Comparison of ENCODE assay signal across 19 cellular contexts in genomic region chr1:214472362-214472761, GRCh38.
DNase-seq lines count a peak whose midpoint lies in the region; ATAC-seq, FAIRE-seq and TF ChIP-seq lines count a peak whose summit lies in the region.
"Had no signal": no experiment of that assay in that cellular context is flagged by ENCODE, and none has a peak within 500 bp of the region (broad histone marks: within the 10 kb centered on the region; RNA-seq: fewer than 3 reads in every experiment).

No MANE protein-coding gene starts in this region.

- H3K27me3 Mint-ChIP-seq in activated CD4-positive, alpha-beta T cell treated with anti-CD3 and anti-CD28 coated beads, Interleukin-2, amount 10 ng/mL, durations not matched to agents 24 days and 14 days, result peaks cover 9% of the 10 kb centered on the region
- H3K27me3 Mint-ChIP-seq in astrocyte (ENCODE audit: low read depth, unreplicated experiment) (no peaks in the 10 kb centered on the region), type B pancreatic cell (no peaks in the 10 kb centered on the region)

- no peak overlapping the region for H3K9ac ChIP-seq in astrocyte (ENCODE audit: low read length)

- H3K4me3 Mint-ChIP-seq in activated CD4-positive, alpha-beta T cell treated with anti-CD3 and anti-CD28 coated beads, Interleukin-2, amount 10 ng/mL, durations not matched to agents 24 days and 14 days, result no peak overlapping the region
- peak overlapping the region; percentile 9 for H3K4me3 Mint-ChIP-seq in astrocyte (ENCODE audit: unreplicated experiment)
- H3K4me3 Mint-ChIP-seq in type B pancreatic cell, result peak overlapping the region; percentile 73
- H3K4me3 Mint-ChIP-seq: activated B cell treated with CpG ODN at 0.5 μM for 24 hours; activated CD8-positive, alpha-beta memory T cell treated with anti-CD3 and anti-CD28 coated beads, Interleukin-2, amount 10 ng/mL, durations not matched to agents 7 days and 5 days; CD4-positive, alpha-beta T cell; IgD-negative memory B cell; stimulated activated memory B cell treated with anti-CD40 and anti-IgM and Interleukin-4, amounts not matched to agents 10 μg/mL and 1 μg/mL and 100 μg/mL, for 72 hours had no signal

- TF ChIP-seq POLR2A in upper lobe of left lung (IDR thresholded peaks at IDR 0.05), result no peak

- no peaks in the 10 kb centered on the region for H3K36me3 ChIP-seq in astrocyte (ENCODE audit: insufficient read depth, low read length)
- no peaks in the 10 kb centered on the region for H3K36me3 ChIP-seq in upper lobe of left lung

- H3K9me3 Mint-ChIP-seq in activated CD4-positive, alpha-beta T cell treated with anti-CD3 and anti-CD28 coated beads, Interleukin-2, amount 10 ng/mL, durations not matched to agents 24 days and 14 days, result peaks cover 3% of the 10 kb centered on the region
- no peaks in the 10 kb centered on the region for H3K9me3 Mint-ChIP-seq in astrocyte (ENCODE audit: unreplicated experiment)
- peaks cover 5% of the 10 kb centered on the region for H3K9me3 Mint-ChIP-seq in type B pancreatic cell
- H3K9me3 Mint-ChIP-seq: activated B cell treated with CpG ODN at 0.5 μM for 24 hours; CD4-positive, alpha-beta T cell; IgD-negative memory B cell; stimulated activated memory B cell treated with anti-CD40 and anti-IgM and Interleukin-4, amounts not matched to agents 10 μg/mL and 1 μg/mL and 100 μg/mL, for 72 hours had no signal

- no peak for DNase-seq in activated CD4-positive, alpha-beta T cell treated with anti-CD3 and anti-CD28 coated beads, Interleukin-2, amount 10 ng/mL, durations not matched to agents 24 days and 14 days
- no peak for DNase-seq in activated CD4-positive, alpha-beta T cell treated with anti-CD3 and anti-CD28 coated beads, Interleukin-2, amount 50 U/mL, for 1 hour
- DNase-seq in astrocyte (ENCODE audit: low read depth), result peak; percentile 44
- peak; percentile 80 for DNase-seq in iris pigment epithelial cell (ENCODE audit: low read depth)
- no peak for DNase-seq in type B pancreatic cell (ENCODE audit: extremely low spot score, unreplicated experiment)
- DNase-seq in CD1c-positive myeloid dendritic cell (ENCODE audit: extremely low spot score), result no peak
- DNase-seq in GOT3 (lab: John Stamatoyannopoulos, UW), result no peak
- DNase-seq in upper lobe of left lung, result no peak
- DNase-seq: activated B cell treated with CpG ODN at 0.5 μM for 24 hours; activated CD8-positive, alpha-beta memory T cell treated with anti-CD3 and anti-CD28 coated beads, Interleukin-2, amount 10 ng/mL, durations not matched to agents 7 days and 5 days; activated gamma-delta T cell treated with Interleukin-2 at 50 U/mL for 16 hours; CD4-positive, alpha-beta T cell; left ventricle myocardium superior; NCI-H1048; NCI-H2081 treated with DMSO at 0.1 percent for 48 hours; PC-3; posterior cingulate gyrus had no signal

- H3K4me2 ChIP-seq in astrocyte (ENCODE audit: low read length), result peak overlapping the region; percentile 23

- H3K4me1 ChIP-seq in astrocyte (ENCODE audit: insufficient read depth, low read length), result peaks cover 49% of the 10 kb centered on the region
- peaks cover 0 to 16% (median 10%) of the 10 kb centered on the region in 4 donors for H3K4me1 ChIP-seq in upper lobe of left lung

- H3K4me1 Mint-ChIP-seq in activated CD4-positive, alpha-beta T cell treated with anti-CD3 and anti-CD28 coated beads, Interleukin-2, amount 10 ng/mL, durations not matched to agents 24 days and 14 days, result peaks cover 24% of the 10 kb centered on the region
- H3K4me1 Mint-ChIP-seq in astrocyte (ENCODE audit: low read depth, unreplicated experiment), result peaks cover 75% of the 10 kb centered on the region
- H3K4me1 Mint-ChIP-seq in type B pancreatic cell (ENCODE audit: unreplicated experiment), result peaks cover 36% of the 10 kb centered on the region
- H3K4me1 Mint-ChIP-seq: activated B cell treated with CpG ODN at 0.5 μM for 24 hours; activated CD8-positive, alpha-beta memory T cell treated with anti-CD3 and anti-CD28 coated beads, Interleukin-2, amount 10 ng/mL, durations not matched to agents 7 days and 5 days; IgD-negative memory B cell; stimulated activated memory B cell treated with anti-CD40 and anti-IgM and Interleukin-4, amounts not matched to agents 10 μg/mL and 1 μg/mL and 100 μg/mL, for 72 hours had no signal

- peaks cover 53% of the 10 kb centered on the region for H4K20me1 ChIP-seq in astrocyte (ENCODE audit: insufficient read depth, low read length)

- no peak for ATAC-seq in upper lobe of left lung (ENCODE audit: low FRiP score in 2 of 2)
- ATAC-seq: activated CD8-positive, alpha-beta memory T cell treated with anti-CD3 and anti-CD28 coated beads, Interleukin-2, amount 10 ng/mL, durations not matched to agents 7 days and 5 days; left ventricle myocardium superior; PC-3; stimulated activated memory B cell treated with anti-CD40 and anti-IgM and Interleukin-4, amounts not matched to agents 10 μg/mL and 1 μg/mL and 100 μg/mL, for 72 hours had no signal

- FAIRE-seq in astrocyte (lab: Jason Lieb, UNC), result peak; percentile 64

- H3K9me3 ChIP-seq in astrocyte (ENCODE audit: insufficient read depth, low read depth, low read length), result no peaks in the 10 kb centered on the region
- no peaks in the 10 kb centered on the region for H3K9me3 ChIP-seq in upper lobe of left lung

- no peak overlapping the region for H3K4me3 ChIP-seq in astrocyte (ENCODE audit: insufficient read depth, low read depth, low read length)
- no peak overlapping the region for H3K4me3 ChIP-seq in upper lobe of left lung

- H3K27me3 ChIP-seq in astrocyte (ENCODE audit: insufficient read depth, low read length), result no peaks in the 10 kb centered on the region
- H3K27me3 ChIP-seq in upper lobe of left lung, result no peaks in the 10 kb centered on the region

- TF ChIP-seq EP300 in upper lobe of left lung (IDR thresholded peaks at IDR 0.05), result no peak

- H3K27ac ChIP-seq in astrocyte (ENCODE audit: low read depth, low read length), result peak overlapping the region; percentile 39
- no peak overlapping the region for H3K27ac ChIP-seq in upper lobe of left lung

- H2AFZ ChIP-seq in astrocyte (ENCODE audit: low read depth, low read length), result no peak overlapping the region

- H3K27ac Mint-ChIP-seq in activated CD4-positive, alpha-beta T cell treated with anti-CD3 and anti-CD28 coated beads, Interleukin-2, amount 10 ng/mL, durations not matched to agents 24 days and 14 days, result peak overlapping the region; percentile 21
- peak overlapping the region; percentile 100 for H3K27ac Mint-ChIP-seq in astrocyte (ENCODE audit: unreplicated experiment)
- H3K27ac Mint-ChIP-seq in type B pancreatic cell, result peak overlapping the region; percentile 88
- H3K27ac Mint-ChIP-seq: activated B cell treated with CpG ODN at 0.5 μM for 24 hours; activated CD8-positive, alpha-beta memory T cell treated with anti-CD3 and anti-CD28 coated beads, Interleukin-2, amount 10 ng/mL, durations not matched to agents 7 days and 5 days; CD4-positive, alpha-beta T cell; IgD-negative memory B cell; stimulated activated memory B cell treated with anti-CD40 and anti-IgM and Interleukin-4, amounts not matched to agents 10 μg/mL and 1 μg/mL and 100 μg/mL, for 72 hours had no signal

- no peak for TF ChIP-seq CTCF in astrocyte (IDR thresholded peaks at IDR 0.05; ENCODE audit: insufficient read depth, low read depth, low read length)
- no peak for TF ChIP-seq CTCF in type B pancreatic cell (conservative IDR thresholded peaks at IDR 0.05)
- TF ChIP-seq CTCF in upper lobe of left lung (IDR thresholded peaks at IDR 0.05), result no peak

- intact Hi-C loops in activated CD4-positive, alpha-beta T cell treated with anti-CD3 and anti-CD28 coated beads, Interleukin-2, amount 10 ng/mL, durations not matched to agents 24 days and 14 days (cut with micrococcal nuclease), result no loop called here

- H3K36me3 Mint-ChIP-seq in activated CD4-positive, alpha-beta T cell treated with anti-CD3 and anti-CD28 coated beads, Interleukin-2, amount 10 ng/mL, durations not matched to agents 24 days and 14 days (ENCODE audit: low read depth), result no peaks in the 10 kb centered on the region
- H3K36me3 Mint-ChIP-seq in astrocyte (ENCODE audit: low read depth, unreplicated experiment) (peaks cover 11% of the 10 kb centered on the region), type B pancreatic cell (peaks cover 4% of the 10 kb centered on the region)
- H3K36me3 Mint-ChIP-seq: activated CD8-positive, alpha-beta memory T cell treated with anti-CD3 and anti-CD28 coated beads, Interleukin-2, amount 10 ng/mL, durations not matched to agents 7 days and 5 days; IgD-negative memory B cell; stimulated activated memory B cell treated with anti-CD40 and anti-IgM and Interleukin-4, amounts not matched to agents 10 μg/mL and 1 μg/mL and 100 μg/mL, for 72 hours had no signal

- peaks cover 87% of the 10 kb centered on the region for H3K79me2 ChIP-seq in astrocyte (ENCODE audit: insufficient read depth, low read length)

Comparison
In these comparisons a context has a peak if more than half of its experiments do, and no peak if none do; other contexts are left out.
1. DNase-seq: peak in astrocyte (single experiment) and iris pigment epithelial cell (single experiment); none in activated CD4-positive, alpha-beta T cell treated with anti-CD3 and anti-CD28 coated beads, Interleukin-2, amount 10 ng/mL, durations not matched to agents 24 days and 14 days (single experiment), activated CD4-positive, alpha-beta T cell treated with anti-CD3 and anti-CD28 coated beads, Interleukin-2, amount 50 U/mL, for 1 hour (single experiment), type B pancreatic cell (single experiment), CD1c-positive myeloid dendritic cell (single experiment), GOT3 (single experiment) and upper lobe of left lung (0 of 2).
2. H3K27ac Mint-ChIP-seq: peak in every context shown above with its lines; median percentile 100 in astrocyte; 88 in type B pancreatic cell; 21 in activated CD4-positive, alpha-beta T cell treated with anti-CD3 and anti-CD28 coated beads, Interleukin-2, amount 10 ng/mL, durations not matched to agents 24 days and 14 days.